In genomic region chr7:42925630-42926029, GRCh38 we compare ENCODE assay signal across 22 cellular contexts. TPM values are rescaled to one million over a fixed set of nuclear protein-coding genes. Genes with fewer than 3 reads are reported as not detected.
A peak's percentile ranks its signal among the peaks of the same experiment; 100 is the strongest.
DNase-seq lines count a peak whose midpoint lies in the region; ATAC-seq and TF ChIP-seq lines count a peak whose summit lies in the region.
"Had no signal": no experiment of that assay in that cellular context is flagged by ENCODE, and none has a peak within 500 bp of the region (broad histone marks: within the 10 kb centered on the region; RNA-seq: fewer than 3 reads in every experiment).

No MANE protein-coding gene starts in this region.

- H3K27ac ChIP-seq in breast epithelium = no peak overlapping the region
- H3K27ac ChIP-seq in transverse colon = no peak overlapping the region
- H3K27ac ChIP-seq: brain microvascular endothelial cell, lower lobe of right lung, neural progenitor cell, psoas muscle, testis had no signal

- POLR2A ChIA-PET in MCF 10A (lab: Yijun Ruan, JAX) (interaction anchor here (2.2 to 10.1 kb wide), 2 partner anchors 7 to 10 kb away, joined by 14 to 200 read pairs; partner anchors contain the start of gene C7orf25), WTC11 (lab: Charles Lee) (no interaction called here)

- intact Hi-C loops in MCF 10A (cut with micrococcal nuclease) = no loop called here
- intact Hi-C loops in breast epithelium (cut with DNase I; ENCODE audit: low total_unique reads) = loop anchor here (2.0 kb wide), 1 partner anchor 13 kb away; no protein-coding TSS in a partner anchor
- intact Hi-C loops in transverse colon (cut with DNase I; ENCODE audit: low total_unique reads) = no loop called here

- no peak for ATAC-seq in WTC11
- ATAC-seq: activated T-cell treated with anti-CD3 and anti-CD28 coated beads, Interleukin-2, amount 50 U/mL, for 4 hours; effector memory CD8-positive, alpha-beta T cell; HepG2; lower lobe of right lung; Panc1; psoas muscle; T-cell had no signal

- H3K9me3 Mint-ChIP-seq in MCF 10A (ENCODE audit: unreplicated experiment) (no peaks in the 10 kb centered on the region), WTC11 (no peaks in the 10 kb centered on the region)
- H3K9me3 Mint-ChIP-seq: activated T-cell treated with anti-CD3 and anti-CD28 coated beads, Interleukin-2, amount 50 U/mL, for 4 hours; effector memory CD8-positive, alpha-beta T cell; neural progenitor cell; T-cell had no signal

- no peak for DNase-seq in MCF 10A (ENCODE audit: unreplicated experiment)
- no peak for DNase-seq in breast epithelium (ENCODE audit: low spot score in 2 of 2)
- DNase-seq in WTC11 (ENCODE audit: low spot score) = no peak
- peak; percentile 40 for DNase-seq in epithelial cell of esophagus (ENCODE audit: low read depth)
- no peak for DNase-seq in transverse colon
- DNase-seq in DMS79 treated with DMSO at 0.1 percent for 48 hours (lab: John Stamatoyannopoulos, UW) = no peak
- no peak for DNase-seq in NCI-H1417 treated with DMSO at 0.1 percent for 48 hours (lab: John Stamatoyannopoulos, UW)
- DNase-seq: activated T-cell treated with anti-CD3 and anti-CD28 coated beads, Interleukin-2, amount 50 U/mL, for 4 hours; brain microvascular endothelial cell; effector memory CD8-positive, alpha-beta T cell; kidney; lower lobe of right lung; NCI-H1105 treated with DMSO at 0.1 percent for 48 hours; NCI-H2081 treated with DMSO at 0.1 percent for 48 hours; NCI-H510A; psoas muscle; stimulated activated CD4-positive, alpha-beta T cell treated with anti-CD3 and anti-CD28 coated beads, Interleukin-1b, Interleukin-23, amount 100 ng/mL, for 48 hours; T-cell; testis had no signal

- H3K27me3 Mint-ChIP-seq in MCF 10A (ENCODE audit: insufficient read depth, unreplicated experiment) = no peaks in the 10 kb centered on the region
- no peaks in the 10 kb centered on the region for H3K27me3 Mint-ChIP-seq in WTC11 (ENCODE audit: low read depth)
- H3K27me3 Mint-ChIP-seq: effector memory CD8-positive, alpha-beta T cell; T-cell had no signal

- TF ChIP-seq POLR2A in breast epithelium (IDR thresholded peaks at IDR 0.05) (no peak), transverse colon (IDR thresholded peaks at IDR 0.05) (no peak)

- H3K4me1 ChIP-seq in breast epithelium = peaks cover 0 to 5% of the 10 kb centered on the region in 2 donors
- H3K4me1 ChIP-seq in transverse colon = peaks cover 13 to 33% (median 17%) of the 10 kb centered on the region in 4 donors

- no peaks in the 10 kb centered on the region for H3K9me3 ChIP-seq in breast epithelium
- no peaks in the 10 kb centered on the region for H3K9me3 ChIP-seq in transverse colon
- H3K9me3 ChIP-seq: lower lobe of right lung, psoas muscle, testis had no signal

- no peak for TF ChIP-seq EP300 in transverse colon (IDR thresholded peaks at IDR 0.05; ENCODE audit: low read depth)

- TF ChIP-seq CTCF in MCF 10A (IDR thresholded peaks at IDR 0.05; ENCODE audit: unreplicated experiment) = no peak
- no peak for TF ChIP-seq CTCF in breast epithelium (IDR thresholded peaks at IDR 0.05)
- no peak for TF ChIP-seq CTCF in WTC11 (IDR thresholded peaks at IDR 0.05)
- no peak for TF ChIP-seq CTCF in epithelial cell of esophagus (IDR thresholded peaks at IDR 0.05; ENCODE audit: insufficient read depth, low read depth, low read length, missing control alignments)
- no peak for TF ChIP-seq CTCF in transverse colon (IDR thresholded peaks at IDR 0.05)

- in situ Hi-C loops in transverse colon (cut with MboI; ENCODE audit: low pct_ligation_motif_present in 1 of 4, low pct_unique_long_range_greater_than_20kb in 1 of 4, low sequenced_read_pairs in 3 of 4) = loop anchor here in 3 of 4 donors (25.0 kb wide), 3 partner anchors 787 to 937 kb away; partner anchors contain the start of gene MRPS24 (in 1 of the 3)

- WGBS in transverse colon (ENCODE audit: low coverage in 1 of 2), 2 donors = 95% methylated on average over 1 of the region's 1 CpG; no CpG with 5 or more reads in 1 of the 2 donors

- H3K4me3 ChIP-seq in breast epithelium = no peak overlapping the region
- no peak overlapping the region for H3K4me3 ChIP-seq in epithelial cell of esophagus (ENCODE audit: low read length)
- no peak overlapping the region for H3K4me3 ChIP-seq in transverse colon
- H3K4me3 ChIP-seq: lower lobe of right lung, neural progenitor cell, psoas muscle, testis had no signal

- H3K4me1 Mint-ChIP-seq in MCF 10A (ENCODE audit: insufficient read depth, unreplicated experiment) (peaks cover 38% of the 10 kb centered on the region), WTC11 (peaks cover 24% of the 10 kb centered on the region)

- CTCF ChIA-PET in MCF 10A (lab: Yijun Ruan, JAX) = interaction anchor here (0.8 kb wide), 1 partner anchor 336 kb away, joined by 3 read pairs; no protein-coding TSS in a partner anchor
- CTCF ChIA-PET in WTC11 (lab: Charles Lee) = interaction anchor here (1.1 kb wide), 1 partner anchor 16 kb away, joined by 7 read pairs; no protein-coding TSS in a partner anchor

- H3K27me3 ChIP-seq in breast epithelium (no peaks in the 10 kb centered on the region), transverse colon (no peaks in the 10 kb centered on the region)
- H3K27me3 ChIP-seq: brain microvascular endothelial cell, neural progenitor cell, testis had no signal

- no peaks in the 10 kb centered on the region for H3K36me3 ChIP-seq in breast epithelium
- peaks cover 0 to 64% (median 23%) of the 10 kb centered on the region in 4 donors for H3K36me3 ChIP-seq in transverse colon

- no TSS peak for BruUV-seq in MCF 10A (replicated peaks; lab: Mats Ljungman, UMichigan)

- peak overlapping the region; percentile 76 for H3K27ac Mint-ChIP-seq in MCF 10A (ENCODE audit: low read depth, unreplicated experiment)
- H3K27ac Mint-ChIP-seq in WTC11 = peak overlapping the region; percentile 85; the same call in 1 of the 2 replicates
- H3K27ac Mint-ChIP-seq: neural progenitor cell, T-cell had no signal

- peaks cover 79% of the 10 kb centered on the region for H3K36me3 Mint-ChIP-seq in MCF 10A (ENCODE audit: insufficient read depth, unreplicated experiment)
- H3K36me3 Mint-ChIP-seq in WTC11 = peaks cover 67% of the 10 kb centered on the region

- no peak overlapping the region for H3K4me3 Mint-ChIP-seq in MCF 10A (ENCODE audit: unreplicated experiment)
- H3K4me3 Mint-ChIP-seq in WTC11 = no peak overlapping the region
- H3K4me3 Mint-ChIP-seq: activated T-cell treated with anti-CD3 and anti-CD28 coated beads, Interleukin-2, amount 50 U/mL, for 4 hours; effector memory CD8-positive, alpha-beta T cell; neural progenitor cell; T-cell had no signal

TF ChIP-seq in WTC11, 78 proteins besides CTCF, POLR2A, EP300 and RAD21:
- no peak for TF ChIP-seq ZBTB21 (CRISPR knock-in tag; IDR thresholded peaks at IDR 0.05; ENCODE audit: borderline replicate concordance)
- TF ChIP-seq ELF4 (CRISPR knock-in tag; IDR thresholded peaks at IDR 0.05; ENCODE audit: low read depth) = no peak
- TF ChIP-seq USF2 (CRISPR knock-in tag; IDR thresholded peaks at IDR 0.05) = no peak
- no peak for TF ChIP-seq GABPB1 (CRISPR knock-in tag; IDR thresholded peaks at IDR 0.05)
- TF ChIP-seq CREM (CRISPR knock-in tag; IDR thresholded peaks at IDR 0.05) = no peak
- no peak for TF ChIP-seq E2F4 (CRISPR knock-in tag; IDR thresholded peaks at IDR 0.05; ENCODE audit: borderline replicate concordance, low read depth)

RNA-seq across cellular contexts. Expression of gene PSMA2, which starts 6.3 kb away (rescaled TPM):
- total RNA-seq in MCF 10A (2022) (65.5 and 73.8 TPM in 2 replicates), breast epithelium (10 to 100 TPM; 52.1 to 69.9 (median 60.2) TPM), WTC11 (2021) (203 to 228 TPM (median 219 TPM) in 3 replicates), transverse colon (10 to 100 TPM in 3 of 4 donors, 1 to 10 TPM in 1; 5.8 to 61.2 (median 28.6) TPM)

RNA-seq across cellular contexts. Expression of gene MRPL32, which starts 6.5 kb away (rescaled TPM):
- total RNA-seq in MCF 10A (2022) = 69.8 and 82.0 TPM in 2 replicates
- total RNA-seq in breast epithelium = 10 to 100 TPM; 49.0 to 57.7 (median 51.1) TPM
- total RNA-seq in WTC11 (2021) = 72.2 to 84.4 TPM (median 75.7 TPM) in 3 replicates
- total RNA-seq in transverse colon = 10 to 100 TPM; 22.5 to 49.4 (median 36.4) TPM

RNA-seq across cellular contexts. Expression of gene C7orf25, which starts 13.8 kb away (rescaled TPM):
- total RNA-seq in MCF 10A (2022) (4.4 and 5.4 TPM in 2 replicates), breast epithelium (10 to 100 TPM; 10.9 to 13.6 (median 11.8) TPM), WTC11 (2021) (4.7 to 5.5 TPM (median 5.5 TPM) in 3 replicates), transverse colon (10 to 100 TPM in 2 of 4 donors, 1 to 10 TPM in 2; 7.0 to 11.6 (median 9.7) TPM)
